In the genomic region with DNA sequence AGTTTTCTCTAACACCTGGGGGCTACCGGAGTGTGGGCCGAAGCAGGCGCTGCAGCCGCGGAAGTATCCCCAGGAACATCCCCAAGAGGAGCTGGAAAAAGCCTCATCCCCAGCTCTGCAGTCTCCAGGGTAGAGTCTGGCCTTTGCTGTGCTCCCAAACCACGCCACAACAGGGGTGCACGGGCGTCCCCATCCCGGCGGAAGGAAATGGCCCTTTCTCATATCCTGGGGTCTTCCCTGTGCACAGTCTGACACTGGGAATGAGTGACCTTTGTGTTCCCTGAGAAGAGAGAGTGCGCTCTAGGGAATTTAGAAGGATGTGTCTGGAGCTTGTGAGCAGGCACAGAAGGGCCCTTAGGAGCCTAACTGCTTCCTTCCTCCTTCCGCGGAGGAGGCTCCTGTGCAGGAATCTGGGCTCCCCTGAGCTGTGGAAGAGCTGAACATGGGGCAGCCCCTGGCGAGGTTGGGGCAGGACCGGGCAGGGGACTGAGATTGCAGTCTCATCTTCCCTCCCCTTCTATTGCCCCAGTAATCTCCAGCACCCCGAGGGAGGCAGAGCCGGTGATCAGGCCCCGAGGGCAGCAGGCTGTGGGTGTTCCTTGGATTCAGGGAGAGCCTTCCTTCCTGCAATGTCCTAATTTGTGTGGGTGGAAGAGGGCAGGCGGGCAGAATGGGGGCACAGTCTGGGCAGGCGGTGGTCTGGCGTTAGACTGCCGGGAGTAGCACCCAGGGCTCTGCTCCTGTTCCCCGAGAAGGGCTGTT, we compare ENCODE assay signal across 8 cellular contexts. TPM values are rescaled to one million over a fixed set of nuclear protein-coding genes. Genes with fewer than 3 reads are reported as not detected.
A peak's percentile ranks its signal among the peaks of the same experiment; 100 is the strongest.
DNase-seq lines count a peak whose midpoint lies in the region; ATAC-seq and TF ChIP-seq lines count a peak whose summit lies in the region.

No MANE protein-coding gene starts in this region.

- 0 to 80% methylated on average over 1 to 2 of the region's 23 CpGs for WGBS in esophagus squamous epithelium, 2 donors
- 24 to 31% (median 27%) methylated on average over 20 to 23 of the region's 23 CpGs for WGBS in psoas muscle, 3 donors

- DNase-seq in GM12864 (ENCODE audit: low read depth) (no peak), RPMI8226 (peak; percentile 33), esophagus squamous epithelium (lab: John Stamatoyannopoulos, UW) (no peak), psoas muscle (no peak), NCI-H2081 (lab: John Stamatoyannopoulos, UW) (no peak), cerebellar cortex (ENCODE audit: low spot score) (no peak), GM19240 (ENCODE audit: insufficient read length, low spot score) (no peak)
- no peak for DNase-seq in stimulated activated CD4-positive, alpha-beta T cell treated with anti-CD3 and anti-CD28 coated beads, Interleukin-4, amount 100 ng/mL, for 4 hours

- H3K27me3 ChIP-seq in esophagus squamous epithelium (no peaks in the 10 kb centered on the region), psoas muscle (ENCODE audit: insufficient read depth in 3 of 3, low read length in 2 of 3) (no peaks in the 10 kb centered on the region)

- H3K36me3 ChIP-seq in esophagus squamous epithelium = peaks cover 14 to 43% (median 18%) of the 10 kb centered on the region in 3 donors
- peaks cover 0 to 51% of the 10 kb centered on the region in 2 donors for H3K36me3 ChIP-seq in psoas muscle (ENCODE audit: insufficient read depth in 1 of 2, low read depth in 1 of 2)

- intact Hi-C loops in esophagus squamous epithelium (cut with DNase I) (no loop called here), psoas muscle (cut with DNase I) (loop anchor here in 1 of 2 donors (1.0 kb wide), 1 partner anchor 8 kb away; no protein-coding TSS in a partner anchor)

- no peak for ATAC-seq in psoas muscle

- H3K4me3 ChIP-seq in GM12864 (ENCODE audit: low read depth, low read length) (peak overlapping the region; percentile 92), esophagus squamous epithelium (peak overlapping the region; percentile 55 to 97 (median 81)), psoas muscle (peak overlapping the region; percentile 97)

- H3K9me3 ChIP-seq in esophagus squamous epithelium (no peaks in the 10 kb centered on the region), psoas muscle (no peaks in the 10 kb centered on the region)

- H3K4me1 ChIP-seq in esophagus squamous epithelium (peaks cover 40 to 67% (median 42%) of the 10 kb centered on the region in 3 donors), psoas muscle (peaks cover 54% of the 10 kb centered on the region)

- TF ChIP-seq POLR2A in esophagus squamous epithelium (IDR thresholded peaks at IDR 0.05) = no peak

- H3K27ac ChIP-seq in esophagus squamous epithelium (peak overlapping the region; percentile 89 to 98 (median 95)), psoas muscle (peak overlapping the region; percentile 99)

- TF ChIP-seq CTCF in GM12864 (IDR thresholded peaks at IDR 0.05; ENCODE audit: low read depth, low read length, missing control alignments) (no peak), esophagus squamous epithelium (IDR thresholded peaks at IDR 0.05) (no peak), psoas muscle (IDR thresholded peaks at IDR 0.05) (no peak)

RNA-seq across cellular contexts. Expression of a gene that starts 1.3 kb away (rescaled TPM):
- total RNA-seq in esophagus squamous epithelium (10 to 100 TPM; 42.8 to 75.7 (median 63.2) TPM), psoas muscle (100 to 1,000 TPM; 112 to 212 (median 137) TPM)
- polyA plus RNA-seq in psoas muscle = 100 to 1,000 TPM in 1 of 3 donors, 10 to 100 TPM in 2; 80.2 to 133 (median 83.2) TPM

RNA-seq across cellular contexts. Expression of a gene that starts 9.2 kb away (rescaled TPM):
- 1 to 10 TPM; 1.2 to 2.3 (median 1.8) TPM for total RNA-seq in esophagus squamous epithelium
- 1 to 10 TPM; 1.6 to 3.2 (median 2.8) TPM for total RNA-seq in psoas muscle
- 1 to 10 TPM; 2.6 to 3.8 (median 3.7) TPM for polyA plus RNA-seq in psoas muscle

RNA-seq across cellular contexts. Expression of a gene that starts 28.5 kb away (rescaled TPM):
- total RNA-seq in esophagus squamous epithelium (100 to 1,000 TPM in 1 of 4 donors, 10 to 100 TPM in 1, 1 to 10 TPM in 2; 1.1 to 111 (median 14.9) TPM), psoas muscle (10 to 100 TPM in 2 of 4 donors, 1 to 10 TPM in 2; 4.1 to 17.9 (median 8.7) TPM)
- polyA plus RNA-seq in psoas muscle = 1 to 10 TPM; 6.3 to 7.7 (median 7.3) TPM

RNA-seq across cellular contexts. Expression of a gene that starts 46.6 kb away (rescaled TPM):
- 10 to 100 TPM in 3 of 4 donors, 1 to 10 TPM in 1; 8.3 to 25.6 (median 17.4) TPM for total RNA-seq in esophagus squamous epithelium
- 1 to 10 TPM in 3 of 4 donors, under 1 TPM in 1; 0.71 to 3.3 (median 3.0) TPM for total RNA-seq in psoas muscle
- polyA plus RNA-seq in psoas muscle = 1 to 10 TPM; 1.3 to 3.7 (median 1.4) TPM

RNA-seq across cellular contexts. Expression of a gene that starts 46.8 kb away (rescaled TPM):
- total RNA-seq in esophagus squamous epithelium (10 to 100 TPM; 12.1 to 24.5 (median 14.5) TPM), psoas muscle (1 to 10 TPM in 3 of 4 donors, under 1 TPM in 1; 0.88 to 4.4 (median 2.6) TPM)
- polyA plus RNA-seq in psoas muscle = 1 to 10 TPM; 2.0 to 3.8 (median 3.3) TPM
